1 cellular context compared by ENCODE assay signal in the genomic region with DNA sequence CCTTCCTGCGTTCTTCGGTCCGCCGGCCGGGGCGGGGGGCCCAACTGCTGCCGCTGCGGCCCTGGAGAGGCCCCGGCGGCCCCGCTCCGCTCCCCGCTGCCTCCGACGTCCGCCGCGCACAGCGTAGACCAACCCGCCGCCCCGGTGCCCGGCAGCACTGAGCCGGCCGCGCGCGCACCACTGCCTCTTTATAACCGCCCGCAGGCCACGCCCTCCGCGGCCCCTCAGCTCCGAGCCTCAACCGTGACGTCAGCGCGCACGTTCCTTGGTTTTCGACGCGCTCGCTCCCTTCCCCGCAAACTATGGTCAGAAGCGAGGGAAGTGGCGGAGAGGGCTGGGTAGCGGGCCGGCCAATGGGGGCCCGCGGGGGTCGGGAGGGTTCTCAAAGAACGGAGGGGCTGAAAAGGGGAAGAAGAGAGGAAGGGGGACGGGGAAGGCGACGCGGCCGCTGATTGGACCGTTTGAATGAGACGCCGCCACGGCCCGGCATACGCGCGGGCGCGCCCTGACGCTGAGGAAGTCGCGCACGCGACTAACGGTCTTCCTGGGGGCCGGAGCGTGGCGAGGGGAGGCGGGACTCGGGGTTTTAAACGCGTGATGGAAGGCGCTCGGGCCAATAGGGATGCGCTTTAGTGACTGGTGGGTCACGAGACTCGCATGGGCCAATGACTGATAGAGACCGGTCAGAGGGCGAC.
A peak's percentile ranks its signal among the peaks of the same experiment; 100 is the strongest.
TF ChIP-seq lines count a peak whose summit lies in the region.

A gene (minus strand): TSS at position 164 of the 695 bp plus-strand sequence. CDS start 199 bp downstream, outside the sequence.

TF ChIP-seq in HepG2, 621 proteins besides CTCF, POLR2A, EP300 and RAD21 (continued from another document):
- TF ChIP-seq ZNF225 (CRISPR knock-in tag; IDR thresholded peaks at IDR 0.05) = no peak
- TF ChIP-seq CCAR2 (optimal IDR thresholded peaks at IDR 0.05; ENCODE audit: low read depth, low read length) = no peak
- TF ChIP-seq, protein P1, sequence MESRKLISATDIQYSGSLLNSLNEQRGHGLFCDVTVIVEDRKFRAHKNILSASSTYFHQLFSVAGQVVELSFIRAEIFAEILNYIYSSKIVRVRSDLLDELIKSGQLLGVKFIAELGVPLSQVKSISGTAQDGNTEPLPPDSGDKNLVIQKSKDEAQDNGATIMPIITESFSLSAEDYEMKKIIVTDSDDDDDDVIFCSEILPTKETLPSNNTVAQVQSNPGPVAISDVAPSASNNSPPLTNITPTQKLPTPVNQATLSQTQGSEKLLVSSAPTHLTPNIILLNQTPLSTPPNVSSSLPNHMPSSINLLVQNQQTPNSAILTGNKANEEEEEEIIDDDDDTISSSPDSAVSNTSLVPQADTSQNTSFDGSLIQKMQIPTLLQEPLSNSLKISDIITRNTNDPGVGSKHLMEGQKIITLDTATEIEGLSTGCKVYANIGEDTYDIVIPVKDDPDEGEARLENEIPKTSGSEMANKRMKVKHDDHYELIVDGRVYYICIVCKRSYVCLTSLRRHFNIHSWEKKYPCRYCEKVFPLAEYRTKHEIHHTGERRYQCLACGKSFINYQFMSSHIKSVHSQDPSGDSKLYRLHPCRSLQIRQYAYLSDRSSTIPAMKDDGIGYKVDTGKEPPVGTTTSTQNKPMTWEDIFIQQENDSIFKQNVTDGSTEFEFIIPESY (CRISPR knock-in tag; IDR thresholded peaks at IDR 0.05) = no peak
- peak; percentile 37; the same call in 1 of the 2 replicates for TF ChIP-seq FOSL2 (CRISPR knock-in tag; IDR thresholded peaks at IDR 0.05)
- no peak for TF ChIP-seq FOXJ3 (CRISPR knock-in tag; IDR thresholded peaks at IDR 0.05; ENCODE audit: borderline replicate concordance)
- no peak for TF ChIP-seq ZNF354B (CRISPR knock-in tag; IDR thresholded peaks at IDR 0.05)
- TF ChIP-seq ZNF713 (CRISPR knock-in tag; IDR thresholded peaks at IDR 0.05) = no peak
- TF ChIP-seq, protein P2, sequence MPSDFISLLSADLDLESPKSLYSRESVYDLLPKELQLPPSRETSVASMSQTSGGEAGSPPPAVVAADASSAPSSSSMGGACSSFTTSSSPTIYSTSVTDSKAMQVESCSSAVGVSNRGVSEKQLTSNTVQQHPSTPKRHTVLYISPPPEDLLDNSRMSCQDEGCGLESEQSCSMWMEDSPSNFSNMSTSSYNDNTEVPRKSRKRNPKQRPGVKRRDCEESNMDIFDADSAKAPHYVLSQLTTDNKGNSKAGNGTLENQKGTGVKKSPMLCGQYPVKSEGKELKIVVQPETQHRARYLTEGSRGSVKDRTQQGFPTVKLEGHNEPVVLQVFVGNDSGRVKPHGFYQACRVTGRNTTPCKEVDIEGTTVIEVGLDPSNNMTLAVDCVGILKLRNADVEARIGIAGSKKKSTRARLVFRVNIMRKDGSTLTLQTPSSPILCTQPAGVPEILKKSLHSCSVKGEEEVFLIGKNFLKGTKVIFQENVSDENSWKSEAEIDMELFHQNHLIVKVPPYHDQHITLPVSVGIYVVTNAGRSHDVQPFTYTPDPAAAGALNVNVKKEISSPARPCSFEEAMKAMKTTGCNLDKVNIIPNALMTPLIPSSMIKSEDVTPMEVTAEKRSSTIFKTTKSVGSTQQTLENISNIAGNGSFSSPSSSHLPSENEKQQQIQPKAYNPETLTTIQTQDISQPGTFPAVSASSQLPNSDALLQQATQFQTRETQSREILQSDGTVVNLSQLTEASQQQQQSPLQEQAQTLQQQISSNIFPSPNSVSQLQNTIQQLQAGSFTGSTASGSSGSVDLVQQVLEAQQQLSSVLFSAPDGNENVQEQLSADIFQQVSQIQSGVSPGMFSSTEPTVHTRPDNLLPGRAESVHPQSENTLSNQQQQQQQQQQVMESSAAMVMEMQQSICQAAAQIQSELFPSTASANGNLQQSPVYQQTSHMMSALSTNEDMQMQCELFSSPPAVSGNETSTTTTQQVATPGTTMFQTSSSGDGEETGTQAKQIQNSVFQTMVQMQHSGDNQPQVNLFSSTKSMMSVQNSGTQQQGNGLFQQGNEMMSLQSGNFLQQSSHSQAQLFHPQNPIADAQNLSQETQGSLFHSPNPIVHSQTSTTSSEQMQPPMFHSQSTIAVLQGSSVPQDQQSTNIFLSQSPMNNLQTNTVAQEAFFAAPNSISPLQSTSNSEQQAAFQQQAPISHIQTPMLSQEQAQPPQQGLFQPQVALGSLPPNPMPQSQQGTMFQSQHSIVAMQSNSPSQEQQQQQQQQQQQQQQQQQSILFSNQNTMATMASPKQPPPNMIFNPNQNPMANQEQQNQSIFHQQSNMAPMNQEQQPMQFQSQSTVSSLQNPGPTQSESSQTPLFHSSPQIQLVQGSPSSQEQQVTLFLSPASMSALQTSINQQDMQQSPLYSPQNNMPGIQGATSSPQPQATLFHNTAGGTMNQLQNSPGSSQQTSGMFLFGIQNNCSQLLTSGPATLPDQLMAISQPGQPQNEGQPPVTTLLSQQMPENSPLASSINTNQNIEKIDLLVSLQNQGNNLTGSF (CRISPR knock-in tag; IDR thresholded peaks at IDR 0.05) = no peak
- TF ChIP-seq SRF (IDR thresholded peaks at IDR 0.05; ENCODE audit: low read depth, low read length) = no peak
- no peak for TF ChIP-seq SCMH1 (CRISPR knock-in tag; IDR thresholded peaks at IDR 0.05; ENCODE audit: borderline replicate concordance)
- no peak for TF ChIP-seq ZNF292 (CRISPR knock-in tag; IDR thresholded peaks at IDR 0.05; ENCODE audit: borderline replicate concordance, low read depth)
- TF ChIP-seq, protein P3, sequence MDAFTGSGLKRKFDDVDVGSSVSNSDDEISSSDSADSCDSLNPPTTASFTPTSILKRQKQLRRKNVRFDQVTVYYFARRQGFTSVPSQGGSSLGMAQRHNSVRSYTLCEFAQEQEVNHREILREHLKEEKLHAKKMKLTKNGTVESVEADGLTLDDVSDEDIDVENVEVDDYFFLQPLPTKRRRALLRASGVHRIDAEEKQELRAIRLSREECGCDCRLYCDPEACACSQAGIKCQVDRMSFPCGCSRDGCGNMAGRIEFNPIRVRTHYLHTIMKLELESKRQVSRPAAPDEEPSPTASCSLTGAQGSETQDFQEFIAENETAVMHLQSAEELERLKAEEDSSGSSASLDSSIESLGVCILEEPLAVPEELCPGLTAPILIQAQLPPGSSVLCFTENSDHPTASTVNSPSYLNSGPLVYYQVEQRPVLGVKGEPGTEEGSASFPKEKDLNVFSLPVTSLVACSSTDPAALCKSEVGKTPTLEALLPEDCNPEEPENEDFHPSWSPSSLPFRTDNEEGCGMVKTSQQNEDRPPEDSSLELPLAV (CRISPR knock-in tag; conservative IDR thresholded peaks at IDR 0.05; ENCODE audit: low read depth) = no peak
- TF ChIP-seq, protein P4, sequence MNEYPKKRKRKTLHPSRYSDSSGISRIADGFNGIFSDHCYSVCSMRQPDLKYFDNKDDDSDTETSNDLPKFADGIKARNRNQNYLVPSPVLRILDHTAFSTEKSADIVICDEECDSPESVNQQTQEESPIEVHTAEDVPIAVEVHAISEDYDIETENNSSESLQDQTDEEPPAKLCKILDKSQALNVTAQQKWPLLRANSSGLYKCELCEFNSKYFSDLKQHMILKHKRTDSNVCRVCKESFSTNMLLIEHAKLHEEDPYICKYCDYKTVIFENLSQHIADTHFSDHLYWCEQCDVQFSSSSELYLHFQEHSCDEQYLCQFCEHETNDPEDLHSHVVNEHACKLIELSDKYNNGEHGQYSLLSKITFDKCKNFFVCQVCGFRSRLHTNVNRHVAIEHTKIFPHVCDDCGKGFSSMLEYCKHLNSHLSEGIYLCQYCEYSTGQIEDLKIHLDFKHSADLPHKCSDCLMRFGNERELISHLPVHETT (CRISPR knock-in tag; conservative IDR thresholded peaks at IDR 0.05) = peak; percentile 38; the same call in 1 of the 2 replicates
- TF ChIP-seq TEAD3 (CRISPR knock-in tag; optimal IDR thresholded peaks at IDR 0.05; ENCODE audit: borderline replicate concordance) = peak; percentile 49
- peak; percentile 67 for TF ChIP-seq ZNF605 (CRISPR knock-in tag; IDR thresholded peaks at IDR 0.05)
- no peak for TF ChIP-seq HOXD1 (CRISPR knock-in tag; IDR thresholded peaks at IDR 0.05)
- TF ChIP-seq SYNCRIP (IDR thresholded peaks at IDR 0.05; ENCODE audit: insufficient read depth, low read depth, low read length) = no peak
- TF ChIP-seq ZFP36L1 (CRISPR knock-in tag; IDR thresholded peaks at IDR 0.05) = no peak; the same call in 1 of the 2 replicates
- peak; percentile 42; the same call in 1 of the 2 replicates for TF ChIP-seq ZNF317 (CRISPR knock-in tag; IDR thresholded peaks at IDR 0.05)
- peak; percentile 64 for TF ChIP-seq ATF7 (IDR thresholded peaks at IDR 0.05)
- TF ChIP-seq ATF7 (CRISPR knock-in tag; IDR thresholded peaks at IDR 0.05) = peak; percentile 85
- no peak for TF ChIP-seq PCBP1 (IDR thresholded peaks at IDR 0.05; ENCODE audit: borderline replicate concordance, low read depth, low read length)
- no peak for TF ChIP-seq GTF3A (CRISPR knock-in tag; conservative IDR thresholded peaks at IDR 0.05)
- no peak for TF ChIP-seq ZSCAN25 (CRISPR knock-in tag; IDR thresholded peaks at IDR 0.05)
- TF ChIP-seq ZNF598 (CRISPR knock-in tag; IDR thresholded peaks at IDR 0.05; ENCODE audit: borderline replicate concordance) = no peak
- no peak for TF ChIP-seq FOXP1 (IDR thresholded peaks at IDR 0.05)
- TF ChIP-seq FOXP1 (CRISPR knock-in tag; IDR thresholded peaks at IDR 0.05) = no peak
- TF ChIP-seq ZNF296 (CRISPR knock-in tag; conservative IDR thresholded peaks at IDR 0.05) = no peak
- no peak for TF ChIP-seq MZF1 (CRISPR knock-in tag; IDR thresholded peaks at IDR 0.05; ENCODE audit: borderline replicate concordance)
- TF ChIP-seq SSRP1 (CRISPR knock-in tag; IDR thresholded peaks at IDR 0.05) = no peak
- peak; percentile 81 for TF ChIP-seq CREM (IDR thresholded peaks at IDR 0.05)
- TF ChIP-seq CREM (CRISPR knock-in tag; IDR thresholded peaks at IDR 0.05) = 0 out of 2 replicates have a peak, but pooled peaks have one; percentile 30
- TF ChIP-seq, protein P5, sequence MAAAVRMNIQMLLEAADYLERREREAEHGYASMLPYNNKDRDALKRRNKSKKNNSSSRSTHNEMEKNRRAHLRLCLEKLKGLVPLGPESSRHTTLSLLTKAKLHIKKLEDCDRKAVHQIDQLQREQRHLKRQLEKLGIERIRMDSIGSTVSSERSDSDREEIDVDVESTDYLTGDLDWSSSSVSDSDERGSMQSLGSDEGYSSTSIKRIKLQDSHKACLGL (CRISPR knock-in tag; IDR thresholded peaks at IDR 0.05) = peak; percentile 86
- no peak for TF ChIP-seq RELA (CRISPR knock-in tag; IDR thresholded peaks at IDR 0.05)
- TF ChIP-seq, protein P6, sequence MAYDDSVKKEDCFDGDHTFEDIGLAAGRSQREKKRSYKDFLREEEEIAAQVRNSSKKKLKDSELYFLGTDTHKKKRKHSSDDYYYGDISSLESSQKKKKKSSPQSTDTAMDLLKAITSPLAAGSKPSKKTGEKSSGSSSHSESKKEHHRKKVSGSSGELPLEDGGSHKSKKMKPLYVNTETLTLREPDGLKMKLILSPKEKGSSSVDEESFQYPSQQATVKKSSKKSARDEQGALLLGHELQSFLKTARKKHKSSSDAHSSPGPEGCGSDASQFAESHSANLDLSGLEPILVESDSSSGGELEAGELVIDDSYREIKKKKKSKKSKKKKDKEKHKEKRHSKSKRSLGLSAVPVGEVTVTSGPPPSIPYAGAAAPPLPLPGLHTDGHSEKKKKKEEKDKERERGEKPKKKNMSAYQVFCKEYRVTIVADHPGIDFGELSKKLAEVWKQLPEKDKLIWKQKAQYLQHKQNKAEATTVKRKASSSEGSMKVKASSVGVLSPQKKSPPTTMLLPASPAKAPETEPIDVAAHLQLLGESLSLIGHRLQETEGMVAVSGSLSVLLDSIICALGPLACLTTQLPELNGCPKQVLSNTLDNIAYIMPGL (CRISPR knock-in tag; IDR thresholded peaks at IDR 0.05; ENCODE audit: borderline replicate concordance in 1 of 2, low read depth in 1 of 2) = peak in 1 of 2 experiments; percentile 62; a peak in 1 of 4 replicates
- TF ChIP-seq ZNF850 (CRISPR knock-in tag; conservative IDR thresholded peaks at IDR 0.05) = no peak
- TF ChIP-seq, protein P7, sequence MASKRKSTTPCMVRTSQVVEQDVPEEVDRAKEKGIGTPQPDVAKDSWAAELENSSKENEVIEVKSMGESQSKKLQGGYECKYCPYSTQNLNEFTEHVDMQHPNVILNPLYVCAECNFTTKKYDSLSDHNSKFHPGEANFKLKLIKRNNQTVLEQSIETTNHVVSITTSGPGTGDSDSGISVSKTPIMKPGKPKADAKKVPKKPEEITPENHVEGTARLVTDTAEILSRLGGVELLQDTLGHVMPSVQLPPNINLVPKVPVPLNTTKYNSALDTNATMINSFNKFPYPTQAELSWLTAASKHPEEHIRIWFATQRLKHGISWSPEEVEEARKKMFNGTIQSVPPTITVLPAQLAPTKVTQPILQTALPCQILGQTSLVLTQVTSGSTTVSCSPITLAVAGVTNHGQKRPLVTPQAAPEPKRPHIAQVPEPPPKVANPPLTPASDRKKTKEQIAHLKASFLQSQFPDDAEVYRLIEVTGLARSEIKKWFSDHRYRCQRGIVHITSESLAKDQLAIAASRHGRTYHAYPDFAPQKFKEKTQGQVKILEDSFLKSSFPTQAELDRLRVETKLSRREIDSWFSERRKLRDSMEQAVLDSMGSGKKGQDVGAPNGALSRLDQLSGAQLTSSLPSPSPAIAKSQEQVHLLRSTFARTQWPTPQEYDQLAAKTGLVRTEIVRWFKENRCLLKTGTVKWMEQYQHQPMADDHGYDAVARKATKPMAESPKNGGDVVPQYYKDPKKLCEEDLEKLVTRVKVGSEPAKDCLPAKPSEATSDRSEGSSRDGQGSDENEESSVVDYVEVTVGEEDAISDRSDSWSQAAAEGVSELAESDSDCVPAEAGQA (IDR thresholded peaks at IDR 0.05; ENCODE audit: low read depth) = peak; percentile 47; the same call in 1 of the 2 replicates
- TF ChIP-seq, protein P7 (CRISPR knock-in tag; IDR thresholded peaks at IDR 0.05; ENCODE audit: borderline replicate concordance) = no peak
TF ChIP-seq in HepG2: peak in this region for 229.
